Comparison of ENCODE assay signal across 1 cellular context in genomic region chr14:31229638-31230229, GRCh38.
TF ChIP-seq lines count a peak whose summit lies in the region.

No MANE protein-coding gene starts in this region.

TF ChIP-seq in HepG2, 621 proteins besides CTCF, POLR2A, EP300 and RAD21 (continued from another document and continues in another):
- TF ChIP-seq GATAD2A (CRISPR knock-in tag; IDR thresholded peaks at IDR 0.05) = peak; percentile 100
- peak; percentile 100 for TF ChIP-seq ZBTB43 (CRISPR knock-in tag; conservative IDR thresholded peaks at IDR 0.05)
- peak; percentile 35; the same call in 1 of the 2 replicates for TF ChIP-seq ZNF33A (CRISPR knock-in tag; IDR thresholded peaks at IDR 0.05; ENCODE audit: borderline replicate concordance)
- peak; percentile 99 for TF ChIP-seq MLX (CRISPR knock-in tag; IDR thresholded peaks at IDR 0.05)
- TF ChIP-seq ZNF318 (CRISPR knock-in tag; IDR thresholded peaks at IDR 0.05) = peak; percentile 100
- peak; percentile 97 for TF ChIP-seq ZNF501 (CRISPR knock-in tag; IDR thresholded peaks at IDR 0.05)
- peak; percentile 100 for TF ChIP-seq ZNF614 (CRISPR knock-in tag; IDR thresholded peaks at IDR 0.05; ENCODE audit: borderline replicate concordance)
- TF ChIP-seq PRPF4 (IDR thresholded peaks at IDR 0.05; ENCODE audit: low read depth, low read length, poor library complexity, severe bottlenecking) = peak; percentile 21
- TF ChIP-seq MBNL3 (CRISPR knock-in tag; conservative IDR thresholded peaks at IDR 0.05) = no peak
- TF ChIP-seq FLYWCH1 (CRISPR knock-in tag; IDR thresholded peaks at IDR 0.05) = no peak
- peak; percentile 100 for TF ChIP-seq ARID5B (CRISPR knock-in tag; IDR thresholded peaks at IDR 0.05)
- TF ChIP-seq MYPOP (CRISPR knock-in tag; IDR thresholded peaks at IDR 0.05) = peak; percentile 99
- TF ChIP-seq ZNF841 (CRISPR knock-in tag; IDR thresholded peaks at IDR 0.05; ENCODE audit: borderline replicate concordance) = peak; percentile 98
- TF ChIP-seq ZNF260 (CRISPR knock-in tag; IDR thresholded peaks at IDR 0.05; ENCODE audit: borderline replicate concordance, low read depth) = no peak
- TF ChIP-seq ZBTB7A (CRISPR knock-in tag; IDR thresholded peaks at IDR 0.05) = peak; percentile 82; the same call in 1 of the 2 replicates
- no peak for TF ChIP-seq ZFYVE20 (CRISPR knock-in tag; IDR thresholded peaks at IDR 0.05; ENCODE audit: borderline replicate concordance, low read depth)
- TF ChIP-seq ZBTB1 (CRISPR knock-in tag; IDR thresholded peaks at IDR 0.05; ENCODE audit: borderline replicate concordance) = peak; percentile 89; the same call in 1 of the 2 replicates
- TF ChIP-seq MYNN (CRISPR knock-in tag; IDR thresholded peaks at IDR 0.05; ENCODE audit: low read depth) = peak; percentile 96
- peak; percentile 100; the same call in 1 of the 2 replicates for TF ChIP-seq TRAFD1 (CRISPR knock-in tag; IDR thresholded peaks at IDR 0.05; ENCODE audit: borderline replicate concordance)
- TF ChIP-seq KDM3A (CRISPR knock-in tag; IDR thresholded peaks at IDR 0.05; ENCODE audit: low read depth) = peak; percentile 100
- peak; percentile 89 for TF ChIP-seq ZNF24 (IDR thresholded peaks at IDR 0.05)
- peak; percentile 93; the same call in 1 of the 2 replicates for TF ChIP-seq ZNF274 (CRISPR knock-in tag; IDR thresholded peaks at IDR 0.05)
- TF ChIP-seq FOSL1 (CRISPR knock-in tag; IDR thresholded peaks at IDR 0.05; ENCODE audit: borderline replicate concordance) = peak; percentile 93
- TF ChIP-seq KAT7 (CRISPR knock-in tag; IDR thresholded peaks at IDR 0.05; ENCODE audit: borderline replicate concordance) = peak; percentile 99
- peak; percentile 63; the same call in 1 of the 2 replicates for TF ChIP-seq KDM5A (IDR thresholded peaks at IDR 0.05; ENCODE audit: borderline replicate concordance, low read length)
- peak; percentile 100 for TF ChIP-seq ZBTB20 (CRISPR knock-in tag; IDR thresholded peaks at IDR 0.05; ENCODE audit: borderline replicate concordance, low read depth)
- peak; percentile 100 for TF ChIP-seq NCOR1 (IDR thresholded peaks at IDR 0.05; ENCODE audit: borderline replicate concordance, low read length)
- TF ChIP-seq ZNF276 (CRISPR knock-in tag; IDR thresholded peaks at IDR 0.05; ENCODE audit: low read depth) = peak; percentile 96
- TF ChIP-seq ZBTB3 (CRISPR knock-in tag; IDR thresholded peaks at IDR 0.05; ENCODE audit: borderline replicate concordance, low read depth) = peak; percentile 97; the same call in 1 of the 2 replicates
- TF ChIP-seq NR2F1 (CRISPR knock-in tag; IDR thresholded peaks at IDR 0.05) = peak; percentile 96 to 98
- no peak for TF ChIP-seq NFKB2 (CRISPR knock-in tag; IDR thresholded peaks at IDR 0.05; ENCODE audit: borderline replicate concordance)
- peak; percentile 100 for TF ChIP-seq SOX5 (CRISPR knock-in tag; IDR thresholded peaks at IDR 0.05; ENCODE audit: borderline replicate concordance)
- TF ChIP-seq ZNF136 (CRISPR knock-in tag; IDR thresholded peaks at IDR 0.05; ENCODE audit: low read depth) = peak; percentile 99
- peak; percentile 94; the same call in 1 of the 2 replicates for TF ChIP-seq ZNF281 (CRISPR knock-in tag; IDR thresholded peaks at IDR 0.05; ENCODE audit: borderline replicate concordance)
- TF ChIP-seq AKAP8 (CRISPR knock-in tag; IDR thresholded peaks at IDR 0.05) = peak; percentile 99
- TF ChIP-seq SKI (IDR thresholded peaks at IDR 0.05; ENCODE audit: partially characterized antibody) = peak; percentile 100
- TF ChIP-seq MED13 (CRISPR knock-in tag; IDR thresholded peaks at IDR 0.05) = peak; percentile 100
- TF ChIP-seq TBX3 (IDR thresholded peaks at IDR 0.05; ENCODE audit: borderline replicate concordance) = peak; percentile 100
